Comparison of ENCODE assay signal across 8 cellular contexts in the genomic region with DNA sequence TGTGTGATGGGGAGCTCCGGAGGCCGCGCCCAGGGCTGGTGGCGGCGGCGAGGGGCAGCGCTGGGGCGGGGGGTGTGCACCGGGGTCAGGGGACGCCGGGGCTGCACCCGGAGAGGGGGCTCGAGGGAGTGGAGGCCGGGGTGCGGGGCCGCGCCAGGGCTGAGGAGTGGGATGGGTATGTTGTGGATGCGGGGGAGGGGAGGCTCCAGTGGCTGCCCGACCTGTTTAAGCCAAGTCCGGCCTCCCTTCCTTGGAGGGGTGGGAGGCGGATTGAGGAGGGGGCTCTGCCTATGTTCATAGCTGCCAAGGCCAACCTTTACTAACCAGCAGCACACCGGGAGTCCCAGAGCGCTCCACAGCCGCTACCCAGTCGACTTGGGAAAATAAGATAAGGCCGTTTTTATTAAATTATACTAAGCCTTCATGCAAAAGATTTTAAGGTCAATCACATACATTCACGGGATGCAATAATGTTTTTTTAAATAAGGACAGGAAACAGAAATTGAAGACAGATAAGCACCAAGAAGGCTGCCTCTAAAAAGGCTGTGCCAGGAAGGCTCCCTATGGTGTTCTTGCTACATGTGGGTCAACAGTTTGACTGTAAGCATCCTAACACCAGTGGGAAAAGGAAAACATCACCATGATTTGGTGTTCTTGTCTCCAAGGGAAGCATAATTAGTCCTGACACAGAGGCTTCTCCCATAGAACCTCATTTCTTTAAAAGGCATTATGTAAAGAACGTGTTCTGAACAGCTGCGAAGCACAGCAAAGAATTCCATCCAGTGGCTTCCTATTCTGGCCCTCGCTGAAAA. TPM values are rescaled to one million over a fixed set of nuclear protein-coding genes. Genes with fewer than 3 reads are reported as not detected.
DNase-seq lines count a peak whose midpoint lies in the region; ATAC-seq and TF ChIP-seq lines count a peak whose summit lies in the region.

No MANE protein-coding gene starts in this region.

- H3K79me2 ChIP-seq in MM.1S (ENCODE audit: low read length), result no peaks in the 10 kb centered on the region

- in situ Hi-C loops in brain microvascular endothelial cell (cut with HindIII; ENCODE audit: low pct_ligation_motif_present, low sequenced_read_pairs), result no loop called here

- peak overlapping the region; percentile 64 for H3K9ac ChIP-seq in MM.1S (ENCODE audit: low read length)

- DNase-seq in ELF-1 (ENCODE audit: low read depth, low spot score), result peak; percentile 40
- peak; percentile 19 for DNase-seq in MM.1S
- peak; percentile 23 for DNase-seq in brain microvascular endothelial cell
- no peak for DNase-seq in lower lobe of right lung
- DNase-seq in upper lobe of left lung, result no peak
- DNase-seq in glomerular visceral epithelial cell (ENCODE audit: extremely low spot score), result no peak
- DNase-seq in HK-2 (ENCODE audit: unreplicated experiment), result no peak

- peak overlapping the region; percentile 71 for H2AFZ ChIP-seq in MM.1S (ENCODE audit: low read length)

- H3K9me2 ChIP-seq in MM.1S (replicated peaks; ENCODE audit: insufficient read depth, low read length), result no peaks in the 10 kb centered on the region

- intact Hi-C loops in lower lobe of right lung (cut with DNase I), result no loop called here

- peak overlapping the region; percentile 21; the same call in 1 of the 2 replicates for H3K27ac ChIP-seq in MM.1S (ENCODE audit: low read length)
- peak overlapping the region; percentile 69 for H3K27ac ChIP-seq in brain microvascular endothelial cell
- H3K27ac ChIP-seq in lower lobe of right lung, result peak overlapping the region; percentile 84
- peak overlapping the region; percentile 82 to 93 (median 86) for H3K27ac ChIP-seq in upper lobe of left lung

- ATAC-seq in GM21619 (IDR thresholded peaks at IDR 0.05; ENCODE audit: unreplicated experiment) (peak; percentile 18), lower lobe of right lung (peak; percentile 50 to 52), upper lobe of left lung (ENCODE audit: low FRiP score in 2 of 2) (peak in 1 of 2 donors; percentile 2)

- WGBS in upper lobe of left lung, 2 donors, result 21 to 35% methylated on average over 12 to 24 of the region's 30 CpGs

- H3K4me2 ChIP-seq in MM.1S (ENCODE audit: low read depth, low read length), result peak overlapping the region; percentile 61; the same call in 1 of the 2 replicates

- H3K9me3 ChIP-seq in MM.1S (replicated peaks; ENCODE audit: insufficient read depth, low read length) (no peaks in the 10 kb centered on the region), lower lobe of right lung (no peaks in the 10 kb centered on the region), upper lobe of left lung (no peaks in the 10 kb centered on the region)

- TF ChIP-seq CTCF in MM.1S (IDR thresholded peaks at IDR 0.05; ENCODE audit: low read length), result no peak
- no peak for TF ChIP-seq CTCF in brain microvascular endothelial cell (IDR thresholded peaks at IDR 0.05; ENCODE audit: low read depth, low read length, missing control alignments)
- TF ChIP-seq CTCF in lower lobe of right lung (IDR thresholded peaks at IDR 0.05), result no peak
- no peak for TF ChIP-seq CTCF in upper lobe of left lung (IDR thresholded peaks at IDR 0.05)

- H3F3A ChIP-seq in MM.1S (ENCODE audit: insufficient read depth, low read length), result peaks cover 12% of the 10 kb centered on the region

- H3K4me3 ChIP-seq in MM.1S (ENCODE audit: low read length) (peak overlapping the region; percentile 66), brain microvascular endothelial cell (ENCODE audit: low read depth, low read length) (peak overlapping the region; percentile 67), lower lobe of right lung (peak overlapping the region; percentile 77), upper lobe of left lung (peak overlapping the region; percentile 52 to 92 (median 88))

- no peak for TF ChIP-seq POLR2A in upper lobe of left lung (IDR thresholded peaks at IDR 0.05)

- TF ChIP-seq EP300 in upper lobe of left lung (IDR thresholded peaks at IDR 0.05), result no peak

- H3K27me3 ChIP-seq in MM.1S (replicated peaks; ENCODE audit: insufficient read depth, low read length) (no peaks in the 10 kb centered on the region), brain microvascular endothelial cell (replicated peaks) (no peaks in the 10 kb centered on the region), lower lobe of right lung (ENCODE audit: low read depth) (no peaks in the 10 kb centered on the region), upper lobe of left lung (no peaks in the 10 kb centered on the region)

- H4K20me1 ChIP-seq in MM.1S (ENCODE audit: insufficient read depth, low read length), result no peaks in the 10 kb centered on the region

- H3K4me1 ChIP-seq in MM.1S (ENCODE audit: low read length), result peaks cover 11% of the 10 kb centered on the region; the same call in 1 of the 2 replicates
- H3K4me1 ChIP-seq in lower lobe of right lung, result peaks cover 10% of the 10 kb centered on the region
- H3K4me1 ChIP-seq in upper lobe of left lung, result peaks cover 6 to 25% (median 11%) of the 10 kb centered on the region in 4 donors

- H3K36me3 ChIP-seq in MM.1S (replicated peaks; ENCODE audit: insufficient read depth, low read length), result no peaks in the 10 kb centered on the region
- no peaks in the 10 kb centered on the region for H3K36me3 ChIP-seq in brain microvascular endothelial cell (replicated peaks)
- H3K36me3 ChIP-seq in lower lobe of right lung, result no peaks in the 10 kb centered on the region
- H3K36me3 ChIP-seq in upper lobe of left lung, result no peaks in the 10 kb centered on the region

RNA-seq across cellular contexts. Expression of gene HLCS, which starts 0.6 kb away (rescaled TPM):
- 17.1 TPM for total RNA-seq in lower lobe of right lung
- total RNA-seq in upper lobe of left lung, result 10 to 100 TPM; 15.3 to 34.6 (median 24.1) TPM

RNA-seq across cellular contexts. Expression of gene RIPPLY3, which starts 39.5 kb away (rescaled TPM):
- total RNA-seq in lower lobe of right lung (0.44 TPM), upper lobe of left lung (1 to 10 TPM in 2 of 6 donors, under 1 TPM in 2, not detected in 2; 0.11 to 1.5 (median 0.66) TPM)

Comparison
In these comparisons a context has a peak if more than half of its experiments do, and no peak if none do; other contexts are left out.
1. DNase-seq: peak in ELF-1 (single experiment), MM.1S (single experiment) and brain microvascular endothelial cell (single experiment); none in lower lobe of right lung (single experiment), upper lobe of left lung (0 of 2), glomerular visceral epithelial cell (single experiment) and HK-2 (single experiment).
2. H3K27ac ChIP-seq: peak in every context shown above with its lines; median percentile 86 in upper lobe of left lung; 84 in lower lobe of right lung; 69 in brain microvascular endothelial cell; 21 in MM.1S.
3. Peak in every context shown above with its lines, with median percentiles within 50 percentile points of each other: H3K4me3 ChIP-seq.